1 cellular context compared by ENCODE assay signal in genomic region chr19:39263912-39264305, GRCh38.
TF ChIP-seq lines count a peak whose summit lies in the region.

No MANE protein-coding gene starts in this region.

TF ChIP-seq in HEK293, 187 proteins besides CTCF, POLR2A, EP300 and RAD21:
- TF ChIP-seq, protein P1, sequence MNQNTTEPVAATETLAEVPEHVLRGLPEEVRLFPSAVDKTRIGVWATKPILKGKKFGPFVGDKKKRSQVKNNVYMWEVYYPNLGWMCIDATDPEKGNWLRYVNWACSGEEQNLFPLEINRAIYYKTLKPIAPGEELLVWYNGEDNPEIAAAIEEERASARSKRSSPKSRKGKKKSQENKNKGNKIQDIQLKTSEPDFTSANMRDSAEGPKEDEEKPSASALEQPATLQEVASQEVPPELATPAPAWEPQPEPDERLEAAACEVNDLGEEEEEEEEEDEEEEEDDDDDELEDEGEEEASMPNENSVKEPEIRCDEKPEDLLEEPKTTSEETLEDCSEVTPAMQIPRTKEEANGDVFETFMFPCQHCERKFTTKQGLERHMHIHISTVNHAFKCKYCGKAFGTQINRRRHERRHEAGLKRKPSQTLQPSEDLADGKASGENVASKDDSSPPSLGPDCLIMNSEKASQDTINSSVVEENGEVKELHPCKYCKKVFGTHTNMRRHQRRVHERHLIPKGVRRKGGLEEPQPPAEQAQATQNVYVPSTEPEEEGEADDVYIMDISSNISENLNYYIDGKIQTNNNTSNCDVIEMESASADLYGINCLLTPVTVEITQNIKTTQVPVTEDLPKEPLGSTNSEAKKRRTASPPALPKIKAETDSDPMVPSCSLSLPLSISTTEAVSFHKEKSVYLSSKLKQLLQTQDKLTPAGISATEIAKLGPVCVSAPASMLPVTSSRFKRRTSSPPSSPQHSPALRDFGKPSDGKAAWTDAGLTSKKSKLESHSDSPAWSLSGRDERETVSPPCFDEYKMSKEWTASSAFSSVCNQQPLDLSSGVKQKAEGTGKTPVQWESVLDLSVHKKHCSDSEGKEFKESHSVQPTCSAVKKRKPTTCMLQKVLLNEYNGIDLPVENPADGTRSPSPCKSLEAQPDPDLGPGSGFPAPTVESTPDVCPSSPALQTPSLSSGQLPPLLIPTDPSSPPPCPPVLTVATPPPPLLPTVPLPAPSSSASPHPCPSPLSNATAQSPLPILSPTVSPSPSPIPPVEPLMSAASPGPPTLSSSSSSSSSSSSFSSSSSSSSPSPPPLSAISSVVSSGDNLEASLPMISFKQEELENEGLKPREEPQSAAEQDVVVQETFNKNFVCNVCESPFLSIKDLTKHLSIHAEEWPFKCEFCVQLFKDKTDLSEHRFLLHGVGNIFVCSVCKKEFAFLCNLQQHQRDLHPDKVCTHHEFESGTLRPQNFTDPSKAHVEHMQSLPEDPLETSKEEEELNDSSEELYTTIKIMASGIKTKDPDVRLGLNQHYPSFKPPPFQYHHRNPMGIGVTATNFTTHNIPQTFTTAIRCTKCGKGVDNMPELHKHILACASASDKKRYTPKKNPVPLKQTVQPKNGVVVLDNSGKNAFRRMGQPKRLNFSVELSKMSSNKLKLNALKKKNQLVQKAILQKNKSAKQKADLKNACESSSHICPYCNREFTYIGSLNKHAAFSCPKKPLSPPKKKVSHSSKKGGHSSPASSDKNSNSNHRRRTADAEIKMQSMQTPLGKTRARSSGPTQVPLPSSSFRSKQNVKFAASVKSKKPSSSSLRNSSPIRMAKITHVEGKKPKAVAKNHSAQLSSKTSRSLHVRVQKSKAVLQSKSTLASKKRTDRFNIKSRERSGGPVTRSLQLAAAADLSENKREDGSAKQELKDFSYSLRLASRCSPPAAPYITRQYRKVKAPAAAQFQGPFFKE (tag by site-specific recombination; IDR thresholded peaks at IDR 0.05; ENCODE audit: borderline replicate concordance): no peak
- TF ChIP-seq ZBTB11 (tag by site-specific recombination; conservative IDR thresholded peaks at IDR 0.05; ENCODE audit: low read depth) (no peak), ZSCAN4 (tag by site-specific recombination; IDR thresholded peaks at IDR 0.05) (no peak), KLF16 (tag by site-specific recombination; IDR thresholded peaks at IDR 0.05) (no peak), ZBTB10 (tag by site-specific recombination; IDR thresholded peaks at IDR 0.05) (no peak), ZNF707 (tag by site-specific recombination; IDR thresholded peaks at IDR 0.05) (no peak), ZNF530 (tag by site-specific recombination; IDR thresholded peaks at IDR 0.05; ENCODE audit: low read depth) (no peak)
TF ChIP-seq in HEK293: peak in this region for 0.
